14 cellular contexts compared by ENCODE assay signal in genomic region chr11:43937434-43938411, GRCh38. TPM values are rescaled to one million over a fixed set of nuclear protein-coding genes. Genes with fewer than 3 reads are reported as not detected.
DNase-seq lines count a peak whose midpoint lies in the region; ATAC-seq, FAIRE-seq and TF ChIP-seq lines count a peak whose summit lies in the region.
"Had no signal": no experiment of that assay in that cellular context is flagged by ENCODE, and none has a peak within 500 bp of the region (broad histone marks: within the 10 kb centered on the region; RNA-seq: fewer than 3 reads in every experiment).

No MANE protein-coding gene starts in this region.

- H3K36me3 ChIP-seq in MM.1S (replicated peaks; ENCODE audit: insufficient read depth, low read length) (no peaks in the 10 kb centered on the region), endothelial cell of umbilical vein (ENCODE audit: control insufficient read depth in 2 of 2, extremely low read depth in 1 of 2, insufficient read depth in 2 of 2, low read length in 2 of 2) (no peaks in the 10 kb centered on the region), OCI-LY7 (ENCODE audit: insufficient read depth, low read length) (no peaks in the 10 kb centered on the region)

- CTCF ChIA-PET in endothelial cell of umbilical vein (lab: Charles Lee), result interaction anchor here (1.0 to 15.5 kb wide), 4 partner anchors 10 to 48 kb away, joined by 3 to 352 read pairs (median 6); no protein-coding TSS in a partner anchor
- CTCF ChIA-PET in OCI-LY7 (lab: Charles Lee; ENCODE audit: unreplicated experiment), result no interaction called here

- DNase-seq in AG09309 (ENCODE audit: low read depth) (no peak), MM.1S (no peak), endothelial cell of umbilical vein (ENCODE audit: low read depth, low spot score) (peak; percentile 28), neural crest cell (ENCODE audit: low read depth, low spot score) (no peak), iPS-NIHi11 (ENCODE audit: low spot score) (no peak), OCI-LY7 (ENCODE audit: low spot score) (no peak)
- DNase-seq: activated gamma-delta T cell; Caco-2; effector memory CD8-positive, alpha-beta T cell; NK-92 treated with Interleukin-12 subunit alpha and Interleukin-12 subunit beta, amount 100 ng/mL, for 24 hours had no signal

- H3K9me2 ChIP-seq in MM.1S (replicated peaks; ENCODE audit: insufficient read depth, low read length), result no peaks in the 10 kb centered on the region
- no peaks in the 10 kb centered on the region for H3K9me2 ChIP-seq in OCI-LY7 (ENCODE audit: insufficient read depth, low read length)

- peaks cover 30% of the 10 kb centered on the region for H3K27me3 Mint-ChIP-seq in neural crest cell (ENCODE audit: low read depth)

- no peaks in the 10 kb centered on the region for H3K79me2 ChIP-seq in MM.1S (ENCODE audit: low read length)
- no peaks in the 10 kb centered on the region for H3K79me2 ChIP-seq in endothelial cell of umbilical vein (ENCODE audit: control insufficient read depth, insufficient read depth, low read length)
- no peaks in the 10 kb centered on the region for H3K79me2 ChIP-seq in OCI-LY7 (ENCODE audit: insufficient read depth, low read depth, low read length)

- dilution Hi-C loops in endothelial cell of umbilical vein (cut with MboI; ENCODE audit: extremely low pct_ligation_motif_present, low sequenced_read_pairs), result no loop called here

- H3K9ac ChIP-seq in MM.1S (ENCODE audit: low read length) (no peak overlapping the region), endothelial cell of umbilical vein (replicated peaks; ENCODE audit: extremely low read depth, insufficient read depth, low read length) (no peak overlapping the region)
- H3K9ac ChIP-seq: KMS-11 had no signal

- no peaks in the 10 kb centered on the region for H4K20me1 ChIP-seq in MM.1S (ENCODE audit: insufficient read depth, low read length)
- no peaks in the 10 kb centered on the region for H4K20me1 ChIP-seq in endothelial cell of umbilical vein (replicated peaks; ENCODE audit: control insufficient read depth, extremely low read depth, insufficient read depth, low read length)
- H4K20me1 ChIP-seq in OCI-LY7 (ENCODE audit: insufficient read depth, low read length), result no peaks in the 10 kb centered on the region

- POLR2A ChIA-PET in endothelial cell of umbilical vein (lab: Charles Lee), result no interaction called here
- POLR2A ChIA-PET in OCI-LY7 (lab: Charles Lee), result interaction anchor here (0.6 kb wide), 1 partner anchor 552 kb away, joined by 5 read pairs; no protein-coding TSS in a partner anchor

- no peaks in the 10 kb centered on the region for H3K36me3 Mint-ChIP-seq in neural crest cell (ENCODE audit: low read depth)
- H3K36me3 Mint-ChIP-seq: memory B cell had no signal

- BruUV-seq in endothelial cell of umbilical vein (replicated peaks; lab: Mats Ljungman, UMichigan) (no TSS peak), OCI-LY7 (replicated peaks; lab: Mats Ljungman, UMichigan) (no TSS peak)

- H3K27ac ChIP-seq in MM.1S (ENCODE audit: low read length) (no peak overlapping the region), endothelial cell of umbilical vein (ENCODE audit: insufficient read depth, low read depth, low read length) (no peak overlapping the region), OCI-LY7 (ENCODE audit: low read depth, low read length, poor library complexity, severe bottlenecking) (no peak overlapping the region)
- H3K27ac ChIP-seq: KMS-11 had no signal

- 0 out of 2 replicates have a peak, but pooled peaks cover 4% of the 10 kb centered on the region for H3F3A ChIP-seq in MM.1S (ENCODE audit: insufficient read depth, low read length)

- H3K4me3 ChIP-seq in AG09309 (ENCODE audit: control insufficient read depth, low read depth, low read length), result no peak overlapping the region
- no peak overlapping the region for H3K4me3 ChIP-seq in MM.1S (ENCODE audit: low read length)
- no peak overlapping the region for H3K4me3 ChIP-seq in endothelial cell of umbilical vein (replicated peaks in 1 of 3; ENCODE audit: insufficient read depth in 1 of 3, low read depth in 1 of 3, low read length in 3 of 3)
- H3K4me3 ChIP-seq in OCI-LY7 (ENCODE audit: low read depth, low read length, poor library complexity, severe bottlenecking), result no peak overlapping the region

- H3K4me2 ChIP-seq in MM.1S (ENCODE audit: low read depth, low read length) (no peak overlapping the region), endothelial cell of umbilical vein (ENCODE audit: insufficient read depth, low read length) (no peak overlapping the region), OCI-LY7 (ENCODE audit: low read length) (no peak overlapping the region)
- H3K4me2 ChIP-seq: KMS-11 had no signal

- H3K4me1 Mint-ChIP-seq in neural crest cell, result peaks cover 23% of the 10 kb centered on the region

- no peak for TF ChIP-seq POLR2A in endothelial cell of umbilical vein (IDR thresholded peaks at IDR 0.05; ENCODE audit: low read depth, low read length)

- no peaks in the 10 kb centered on the region for H3K4me1 ChIP-seq in MM.1S (ENCODE audit: low read length)
- H3K4me1 ChIP-seq in endothelial cell of umbilical vein (ENCODE audit: control insufficient read depth, extremely low read depth, insufficient read depth, low read length), result peaks cover 20% of the 10 kb centered on the region
- H3K4me1 ChIP-seq in OCI-LY7 (ENCODE audit: insufficient read depth, low read length, poor library complexity, severe bottlenecking), result no peaks in the 10 kb centered on the region
- H3K4me1 ChIP-seq: Caco-2 had no signal

- TF ChIP-seq CTCF in AG09309 (IDR thresholded peaks at IDR 0.05; ENCODE audit: control insufficient read depth, insufficient read depth, low read depth, low read length, missing control alignments), result peak; percentile 39
- TF ChIP-seq CTCF in MM.1S (IDR thresholded peaks at IDR 0.05; ENCODE audit: low read length), result peak; percentile 15
- no peak for TF ChIP-seq CTCF in endothelial cell of umbilical vein (IDR thresholded peaks at IDR 0.05; ENCODE audit: extremely low read depth in 1 of 2, insufficient read depth in 1 of 2, low read depth in 1 of 2, low read length in 2 of 2)
- no peak for TF ChIP-seq CTCF in neural crest cell (conservative IDR thresholded peaks at IDR 0.05)
- no peak for TF ChIP-seq CTCF in OCI-LY7 (conservative IDR thresholded peaks at IDR 0.05; ENCODE audit: low read length)

- peak overlapping the region; percentile 44 for H3K4me3 Mint-ChIP-seq in neural crest cell
- H3K4me3 Mint-ChIP-seq: effector memory CD8-positive, alpha-beta T cell; memory B cell had no signal

- no peak for ATAC-seq in GM21526 (IDR thresholded peaks at IDR 0.05; ENCODE audit: low FRiP score, unreplicated experiment)
- no peak for ATAC-seq in HG02840 (IDR thresholded peaks at IDR 0.05; ENCODE audit: low FRiP score, unreplicated experiment)
- ATAC-seq: effector memory CD8-positive, alpha-beta T cell had no signal

- H2AFZ ChIP-seq in MM.1S (ENCODE audit: low read length) (no peak overlapping the region), endothelial cell of umbilical vein (ENCODE audit: low read depth, low read length) (peak overlapping the region; percentile 58), OCI-LY7 (ENCODE audit: low read length) (no peak overlapping the region)

- H3K9me3 Mint-ChIP-seq in neural crest cell, result no peaks in the 10 kb centered on the region
- H3K9me3 Mint-ChIP-seq: effector memory CD8-positive, alpha-beta T cell; memory B cell had no signal

- intact Hi-C loops in endothelial cell of umbilical vein (cut with micrococcal nuclease), result no loop called here
- intact Hi-C loops in OCI-LY7 (cut with micrococcal nuclease; ENCODE audit: unreplicated experiment), result no loop called here

- H3K9me1 ChIP-seq in endothelial cell of umbilical vein (replicated peaks; ENCODE audit: control insufficient read depth, extremely low read depth, insufficient read depth, low read length), result no peaks in the 10 kb centered on the region

- FAIRE-seq in endothelial cell of umbilical vein (lab: Jason Lieb, UNC), result peak; percentile 89

- no peak overlapping the region for H3K27ac Mint-ChIP-seq in neural crest cell (ENCODE audit: unreplicated experiment)
- H3K27ac Mint-ChIP-seq: effector memory CD8-positive, alpha-beta T cell; memory B cell had no signal

- H3K27me3 ChIP-seq in MM.1S (replicated peaks; ENCODE audit: insufficient read depth, low read length) (no peaks in the 10 kb centered on the region), endothelial cell of umbilical vein (ENCODE audit: control insufficient read depth in 2 of 2, insufficient read depth in 2 of 2, low read length in 2 of 2) (no peaks in the 10 kb centered on the region)

- H3K9me3 ChIP-seq in MM.1S (replicated peaks; ENCODE audit: insufficient read depth, low read length) (no peaks in the 10 kb centered on the region), endothelial cell of umbilical vein (replicated peaks; ENCODE audit: control insufficient read depth, insufficient read depth, low read length) (no peaks in the 10 kb centered on the region), OCI-LY7 (ENCODE audit: low read length) (no peaks in the 10 kb centered on the region)
- H3K9me3 ChIP-seq: Caco-2 had no signal

TF ChIP-seq in endothelial cell of umbilical vein, 7 proteins besides CTCF, POLR2A, EP300 and RAD21 (continues in another document):
- no peak for TF ChIP-seq POLR2AphosphoS5 (IDR thresholded peaks at IDR 0.05; ENCODE audit: insufficient read depth, low read depth, low read length)
- peak; percentile 76 for TF ChIP-seq FOS (IDR thresholded peaks at IDR 0.05; ENCODE audit: borderline replicate concordance, insufficient read depth, low read length)

RNA-seq across cellular contexts. Expression of gene C11orf96, which starts 4.7 kb away (rescaled TPM):
- total RNA-seq in endothelial cell of umbilical vein (2.4 and 3.8 TPM in 2 replicates), neural crest cell (3.0 and 3.2 TPM in 2 replicates), OCI-LY7 (2022) (not detected in 2 replicates)
- 7.5 and 8.8 TPM in 2 replicates for polyA plus RNA-seq in endothelial cell of umbilical vein
- polyA plus RNA-seq in endothelial cell of umbilical vein (2011; cell fraction: cytosol; rRNA removed), result 4.8 and 8.3 TPM in 2 replicates
- polyA plus RNA-seq in endothelial cell of umbilical vein (2011; cell fraction: nucleus; rRNA removed), result 5.8 and 6.9 TPM in 2 replicates
- 7.9 and 12.5 TPM in 2 replicates for polyA plus RNA-seq in endothelial cell of umbilical vein (2012)
- polyA minus RNA-seq in endothelial cell of umbilical vein, result 0.70 and 1.3 TPM in 2 replicates
- not detected for polyA minus RNA-seq in endothelial cell of umbilical vein (2011; cell fraction: cytosol; rRNA and poly(A)+ RNA removed)
- polyA minus RNA-seq in endothelial cell of umbilical vein (2011; cell fraction: nucleus; rRNA and poly(A)+ RNA removed), result 1.9 and 4.9 TPM in 2 replicates
- total RNA-seq in OCI-LY7 (2014; rRNA removed; shearing (Covaris generic)), result not detected in 2 replicates
- total RNA-seq: Caco-2 had no signal

RNA-seq across cellular contexts. Expression of gene ALKBH3, which starts 57.1 kb away (rescaled TPM):
- total RNA-seq in endothelial cell of umbilical vein, result 32.3 and 34.7 TPM in 2 replicates
- polyA plus RNA-seq in endothelial cell of umbilical vein, result 23.0 and 28.0 TPM in 2 replicates
- polyA plus RNA-seq in endothelial cell of umbilical vein (2011; cell fraction: cytosol; rRNA removed), result 32.3 and 34.3 TPM in 2 replicates
- polyA plus RNA-seq in endothelial cell of umbilical vein (2011; cell fraction: nucleus; rRNA removed), result 30.4 and 31.7 TPM in 2 replicates
- 27.8 and 34.4 TPM in 2 replicates for polyA plus RNA-seq in endothelial cell of umbilical vein (2012)
- polyA minus RNA-seq in endothelial cell of umbilical vein, result 17.7 and 22.7 TPM in 2 replicates
- polyA minus RNA-seq in endothelial cell of umbilical vein (2011; cell fraction: cytosol; rRNA and poly(A)+ RNA removed), result 2.2 TPM
- 11.3 and 14.6 TPM in 2 replicates for polyA minus RNA-seq in endothelial cell of umbilical vein (2011; cell fraction: nucleus; rRNA and poly(A)+ RNA removed)
- total RNA-seq in neural crest cell, result 24.9 and 25.4 TPM in 2 replicates
- not detected in 2 replicates for total RNA-seq in OCI-LY7 (2014; rRNA removed; shearing (Covaris generic))
- total RNA-seq in OCI-LY7 (2022), result not detected in 2 replicates

Comparison
In these comparisons a context has a peak if more than half of its experiments do, and no peak if none do; other contexts are left out.
1. CTCF ChIP-seq: peak in AG09309 (single experiment) and MM.1S (single experiment); none in endothelial cell of umbilical vein (0 of 2), neural crest cell (single experiment) and OCI-LY7 (single experiment).
2. RNA of gene ALKBH3, which starts 57.1 kb away (total RNA-seq): 32.3 to 34.7 TPM in endothelial cell of umbilical vein and 24.9 to 25.4 TPM in neural crest cell; not detected in OCI-LY7; every median in the first group is over 10 times any median in the second.